ENCODE assay signal across 8 cellular contexts in genomic region chr19:54364775-54365257, GRCh38. TPM values are rescaled to one million over a fixed set of nuclear protein-coding genes. Genes with fewer than 3 reads are reported as not detected.
DNase-seq lines count a peak whose midpoint lies in the region; ATAC-seq lines count a peak whose summit lies in the region.

A gene with protein sequence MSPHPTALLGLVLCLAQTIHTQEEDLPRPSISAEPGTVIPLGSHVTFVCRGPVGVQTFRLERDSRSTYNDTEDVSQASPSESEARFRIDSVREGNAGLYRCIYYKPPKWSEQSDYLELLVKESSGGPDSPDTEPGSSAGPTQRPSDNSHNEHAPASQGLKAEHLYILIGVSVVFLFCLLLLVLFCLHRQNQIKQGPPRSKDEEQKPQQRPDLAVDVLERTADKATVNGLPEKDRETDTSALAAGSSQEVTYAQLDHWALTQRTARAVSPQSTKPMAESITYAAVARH (minus strand): TSS chr19:54364931. CDS start chr19:54364804, 127 bp downstream.

- H3K9me3 Mint-ChIP-seq in activated T-helper 17 cell treated with anti-CD3 and anti-CD28 coated beads, Interleukin-2, amount 50 U/mL, for 72 hours = no peaks in the 10 kb centered on the region

- H3K36me3 Mint-ChIP-seq in activated T-helper 17 cell treated with anti-CD3 and anti-CD28 coated beads, Interleukin-2, amount 50 U/mL, for 72 hours (ENCODE audit: low read depth) = no peaks in the 10 kb centered on the region

- no peaks in the 10 kb centered on the region for H3K79me2 ChIP-seq in mesendoderm (ENCODE audit: control insufficient read depth, insufficient read depth, low read length)

- peaks cover 6% of the 10 kb centered on the region for H3K27me3 Mint-ChIP-seq in activated T-helper 17 cell treated with anti-CD3 and anti-CD28 coated beads, Interleukin-2, amount 50 U/mL, for 72 hours

- H3K36me3 ChIP-seq in MG63 = no peaks in the 10 kb centered on the region
- no peaks in the 10 kb centered on the region for H3K36me3 ChIP-seq in mesendoderm (ENCODE audit: control insufficient read depth, insufficient read depth, low read length)

- H3K4ac ChIP-seq in mesendoderm (ENCODE audit: low read depth, low read length) = no peak within 1 kb of the TSS

- H3K4me2 ChIP-seq in mesendoderm (ENCODE audit: low read length) = no peak within 1 kb of the TSS

- no CpG with 5 or more reads among the region's 13 CpGs for WGBS in mesendoderm (ENCODE audit: extremely low coverage, insufficient coverage, low lambda C conversion rate)

- no peak within 1 kb of the TSS for H2BK15ac ChIP-seq in mesendoderm (replicated peaks; ENCODE audit: low read depth)

- H3K27me3 ChIP-seq in MG63 (peaks cover 30% of the 10 kb centered on the region), mesendoderm (ENCODE audit: insufficient read depth, low read length, poor library complexity) (no peaks in the 10 kb centered on the region)

- no peaks in the 10 kb centered on the region for H3K4me1 ChIP-seq in mesendoderm (ENCODE audit: control insufficient read depth, low read depth, low read length)

- no peak within 1 kb of the TSS for H3K9ac ChIP-seq in mesendoderm (ENCODE audit: low read length)

- DNase-seq in OCI-M1 (lab: John Stamatoyannopoulos, UW) = peak; percentile 74
- no peak for DNase-seq in left lobe of liver (ENCODE audit: low spot score)
- peak; percentile 23 for DNase-seq in stimulated activated naive CD4-positive, alpha-beta T cell treated with Interleukin-2 at 50 U/mL for 16 hours (lab: John Stamatoyannopoulos, UW)
- DNase-seq in MG63 = no peak
- no peak for DNase-seq in mesendoderm

- H3K79me1 ChIP-seq in mesendoderm (ENCODE audit: low read length) = no peaks in the 10 kb centered on the region

- H4K5ac ChIP-seq in mesendoderm (ENCODE audit: low read length) = no peak within 1 kb of the TSS

- no peak within 1 kb of the TSS for H3K23ac ChIP-seq in mesendoderm (ENCODE audit: low read length)

- no peak within 1 kb of the TSS for H3K56ac ChIP-seq in mesendoderm (ENCODE audit: low read length)

- peak within 1 kb of the TSS; percentile 71 for H3K27ac Mint-ChIP-seq in activated T-helper 17 cell treated with anti-CD3 and anti-CD28 coated beads, Interleukin-2, amount 50 U/mL, for 72 hours

- no peak within 1 kb of the TSS for H2BK5ac ChIP-seq in mesendoderm (ENCODE audit: low read length)

- H3K4me3 Mint-ChIP-seq in activated T-helper 17 cell treated with anti-CD3 and anti-CD28 coated beads, Interleukin-2, amount 50 U/mL, for 72 hours = peak within 1 kb of the TSS; percentile 81

- no peak within 1 kb of the TSS for H2AK5ac ChIP-seq in mesendoderm (ENCODE audit: low read length)

- H3K27ac ChIP-seq in mesendoderm (ENCODE audit: low read depth, low read length) = no peak within 1 kb of the TSS

- H4K8ac ChIP-seq in mesendoderm (ENCODE audit: low read depth, low read length) = no peak within 1 kb of the TSS

- ATAC-seq in activated T-helper 17 cell treated with anti-CD3 and anti-CD28 coated beads, Interleukin-2, amount 50 U/mL, for 72 hours (replicated peaks) = peak; percentile 73
- peak; percentile 54 for ATAC-seq in left lobe of liver
- no peak for ATAC-seq in HG03025 (IDR thresholded peaks at IDR 0.05; ENCODE audit: low FRiP score, unreplicated experiment)
- ATAC-seq in GM18858 (IDR thresholded peaks at IDR 0.05; ENCODE audit: unreplicated experiment) = no peak

- H3K18ac ChIP-seq in mesendoderm (ENCODE audit: low read length) = no peak within 1 kb of the TSS

- H3K4me3 ChIP-seq in MG63 (no peak within 1 kb of the TSS), mesendoderm (ENCODE audit: low read length) (no peak within 1 kb of the TSS)

- H2BK120ac ChIP-seq in mesendoderm (ENCODE audit: low read depth, low read length) = no peak within 1 kb of the TSS

- H3K9me3 ChIP-seq in MG63 = no peaks in the 10 kb centered on the region

- H3K4me1 Mint-ChIP-seq in activated T-helper 17 cell treated with anti-CD3 and anti-CD28 coated beads, Interleukin-2, amount 50 U/mL, for 72 hours = peaks cover 31% of the 10 kb centered on the region

RNA-seq across cellular contexts. Expression of the gene that starts here (rescaled TPM):
- 10 to 100 TPM in 1 of 2 donors, 1 to 10 TPM in 1; 2.2 to 15.6 TPM for total RNA-seq in activated T-helper 17 cell treated with anti-CD3 and anti-CD28 coated beads, Interleukin-2, amount 50 U/mL, for 72 hours
- 3.1 TPM for total RNA-seq in left lobe of liver
- total RNA-seq in MG63 (2014; rRNA removed; shearing (Covaris generic); ENCODE audit: low replicate concordance) = not detected in 2 replicates
- polyA plus RNA-seq in mesendoderm (2013, experiment 1 of 2) = 0.07 TPM
- polyA plus RNA-seq in mesendoderm (2013, experiment 2 of 2) = not detected

Comparison
In these comparisons a context has a peak if more than half of its experiments do, and no peak if none do; other contexts are left out.
1. DNase-seq: peak in OCI-M1 (single experiment) and stimulated activated naive CD4-positive, alpha-beta T cell treated with Interleukin-2 at 50 U/mL for 16 hours (single experiment); none in left lobe of liver (single experiment), MG63 (single experiment) and mesendoderm (single experiment).
2. ATAC-seq: peak in activated T-helper 17 cell treated with anti-CD3 and anti-CD28 coated beads, Interleukin-2, amount 50 U/mL, for 72 hours (single experiment) and left lobe of liver (single experiment); none in HG03025 (single experiment) and GM18858 (single experiment).